1 cellular context compared by ENCODE assay signal in the genomic region with DNA sequence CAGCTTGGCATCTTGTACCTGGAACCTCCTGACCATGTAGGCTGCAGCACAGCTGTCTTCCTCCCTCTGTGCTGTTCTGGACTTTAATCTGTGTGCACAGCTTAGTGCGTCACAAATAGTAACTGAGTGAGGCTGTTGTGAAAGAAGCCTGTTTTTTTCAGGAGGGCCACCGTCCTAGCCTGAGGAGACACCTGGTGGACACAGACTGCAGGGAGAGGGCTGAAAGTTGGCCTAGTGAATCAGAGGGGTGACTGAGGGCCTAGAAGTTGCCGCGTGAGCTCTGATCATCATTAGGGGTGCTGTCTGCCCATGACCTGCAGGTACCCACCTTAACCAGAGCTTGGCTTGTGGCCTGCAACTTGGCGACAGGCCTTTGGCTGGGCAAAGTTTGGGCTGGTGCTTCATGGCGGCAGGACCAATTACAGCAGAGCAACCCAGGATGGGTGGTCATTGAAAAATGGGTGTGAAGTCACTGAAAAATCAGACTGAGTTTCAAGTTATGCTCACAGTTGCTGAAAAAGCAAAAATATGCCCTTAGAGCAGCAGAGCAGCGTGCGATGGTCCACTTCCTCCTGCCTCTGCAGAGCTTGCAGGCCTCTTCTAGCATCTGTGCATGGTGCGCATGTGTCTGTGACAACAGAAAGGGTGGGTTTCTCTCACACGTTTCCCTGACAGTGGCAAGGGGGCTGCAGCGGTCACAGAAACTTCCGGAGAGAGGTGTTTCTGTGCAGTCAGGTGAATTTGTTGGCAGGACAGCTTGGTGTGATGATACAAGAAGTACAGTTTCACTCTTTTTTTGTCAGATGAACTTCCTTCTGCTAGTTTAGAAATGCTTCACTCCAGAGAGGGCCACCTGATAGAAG.
TF ChIP-seq lines count a peak whose summit lies in the region.

No MANE protein-coding gene starts in this region.

TF ChIP-seq in HepG2, 621 proteins besides CTCF, POLR2A, EP300 and RAD21 (continued from another document and continues in another):
- TF ChIP-seq, protein P1, sequence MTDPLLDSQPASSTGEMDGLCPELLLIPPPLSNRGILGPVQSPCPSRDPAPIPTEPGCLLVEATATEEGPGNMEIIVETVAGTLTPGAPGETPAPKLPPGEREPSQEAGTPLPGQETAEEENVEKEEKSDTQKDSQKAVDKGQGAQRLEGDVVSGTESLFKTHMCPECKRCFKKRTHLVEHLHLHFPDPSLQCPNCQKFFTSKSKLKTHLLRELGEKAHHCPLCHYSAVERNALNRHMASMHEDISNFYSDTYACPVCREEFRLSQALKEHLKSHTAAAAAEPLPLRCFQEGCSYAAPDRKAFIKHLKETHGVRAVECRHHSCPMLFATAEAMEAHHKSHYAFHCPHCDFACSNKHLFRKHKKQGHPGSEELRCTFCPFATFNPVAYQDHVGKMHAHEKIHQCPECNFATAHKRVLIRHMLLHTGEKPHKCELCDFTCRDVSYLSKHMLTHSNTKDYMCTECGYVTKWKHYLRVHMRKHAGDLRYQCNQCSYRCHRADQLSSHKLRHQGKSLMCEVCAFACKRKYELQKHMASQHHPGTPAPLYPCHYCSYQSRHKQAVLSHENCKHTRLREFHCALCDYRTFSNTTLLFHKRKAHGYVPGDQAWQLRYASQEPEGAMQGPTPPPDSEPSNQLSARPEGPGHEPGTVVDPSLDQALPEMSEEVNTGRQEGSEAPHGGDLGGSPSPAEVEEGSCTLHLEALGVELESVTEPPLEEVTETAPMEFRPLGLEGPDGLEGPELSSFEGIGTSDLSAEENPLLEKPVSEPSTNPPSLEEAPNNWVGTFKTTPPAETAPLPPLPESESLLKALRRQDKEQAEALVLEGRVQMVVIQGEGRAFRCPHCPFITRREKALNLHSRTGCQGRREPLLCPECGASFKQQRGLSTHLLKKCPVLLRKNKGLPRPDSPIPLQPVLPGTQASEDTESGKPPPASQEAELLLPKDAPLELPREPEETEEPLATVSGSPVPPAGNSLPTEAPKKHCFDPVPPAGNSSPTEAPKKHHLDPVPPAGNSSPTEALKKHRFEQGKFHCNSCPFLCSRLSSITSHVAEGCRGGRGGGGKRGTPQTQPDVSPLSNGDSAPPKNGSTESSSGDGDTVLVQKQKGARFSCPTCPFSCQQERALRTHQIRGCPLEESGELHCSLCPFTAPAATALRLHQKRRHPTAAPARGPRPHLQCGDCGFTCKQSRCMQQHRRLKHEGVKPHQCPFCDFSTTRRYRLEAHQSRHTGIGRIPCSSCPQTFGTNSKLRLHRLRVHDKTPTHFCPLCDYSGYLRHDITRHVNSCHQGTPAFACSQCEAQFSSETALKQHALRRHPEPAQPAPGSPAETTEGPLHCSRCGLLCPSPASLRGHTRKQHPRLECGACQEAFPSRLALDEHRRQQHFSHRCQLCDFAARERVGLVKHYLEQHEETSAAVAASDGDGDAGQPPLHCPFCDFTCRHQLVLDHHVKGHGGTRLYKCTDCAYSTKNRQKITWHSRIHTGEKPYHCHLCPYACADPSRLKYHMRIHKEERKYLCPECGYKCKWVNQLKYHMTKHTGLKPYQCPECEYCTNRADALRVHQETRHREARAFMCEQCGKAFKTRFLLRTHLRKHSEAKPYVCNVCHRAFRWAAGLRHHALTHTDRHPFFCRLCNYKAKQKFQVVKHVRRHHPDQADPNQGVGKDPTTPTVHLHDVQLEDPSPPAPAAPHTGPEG (CRISPR knock-in tag; IDR thresholded peaks at IDR 0.05), result peak; percentile 81; the same call in 1 of the 2 replicates
- TF ChIP-seq ZMYM2 (CRISPR knock-in tag; IDR thresholded peaks at IDR 0.05) (0 out of 2 replicates have a peak, but pooled peaks have one; percentile 29), ZEB1 (IDR thresholded peaks at IDR 0.05; ENCODE audit: insufficient replicate concordance, low read depth) (peak; percentile 92), TARDBP (CRISPR knock-in tag; IDR thresholded peaks at IDR 0.05) (peak; percentile 97), SNAI1 (CRISPR knock-in tag; IDR thresholded peaks at IDR 0.05; ENCODE audit: borderline replicate concordance) (peak; percentile 68; the same call in 1 of the 2 replicates), MIER2 (CRISPR knock-in tag; IDR thresholded peaks at IDR 0.05) (peak; percentile 87; the same call in 1 of the 2 replicates), HMGA1 (CRISPR knock-in tag; conservative IDR thresholded peaks at IDR 0.05) (no peak), JUNB (CRISPR knock-in tag; IDR thresholded peaks at IDR 0.05; ENCODE audit: borderline replicate concordance) (no peak), AHR (CRISPR knock-in tag; IDR thresholded peaks at IDR 0.05) (0 out of 2 replicates have a peak, but pooled peaks have one; percentile 25), BRD4 (CRISPR knock-in tag; IDR thresholded peaks at IDR 0.05) (0 out of 2 replicates have a peak, but pooled peaks have one; percentile 64), SRY (CRISPR knock-in tag; IDR thresholded peaks at IDR 0.05) (peak; percentile 41; the same call in 1 of the 2 replicates), TCF7 (IDR thresholded peaks at IDR 0.05; ENCODE audit: low read depth) (peak; percentile 32; the same call in 1 of the 2 replicates), ERF (CRISPR knock-in tag; IDR thresholded peaks at IDR 0.05) (peak; percentile 94), CC2D1A (CRISPR knock-in tag; IDR thresholded peaks at IDR 0.05) (0 out of 2 replicates have a peak, but pooled peaks have one; percentile 83), ZSCAN31 (CRISPR knock-in tag; IDR thresholded peaks at IDR 0.05; ENCODE audit: low read depth) (0 out of 2 replicates have a peak, but pooled peaks have one; percentile 94), RARA (CRISPR knock-in tag; IDR thresholded peaks at IDR 0.05) (peak; percentile 72; the same call in 1 of the 2 replicates), ZNF256 (CRISPR knock-in tag; conservative IDR thresholded peaks at IDR 0.05) (peak; percentile 71; the same call in 1 of the 2 replicates), RBM39 (IDR thresholded peaks at IDR 0.05; ENCODE audit: low read depth, low read length, poor library complexity, severe bottlenecking) (peak; percentile 2), HIVEP1 (CRISPR knock-in tag; IDR thresholded peaks at IDR 0.05) (peak; percentile 81), THAP11 (CRISPR knock-in tag; IDR thresholded peaks at IDR 0.05) (peak; percentile 84), ZNF7 (CRISPR knock-in tag; IDR thresholded peaks at IDR 0.05) (no peak; the same call in 1 of the 2 replicates)
- TF ChIP-seq, protein P2, sequence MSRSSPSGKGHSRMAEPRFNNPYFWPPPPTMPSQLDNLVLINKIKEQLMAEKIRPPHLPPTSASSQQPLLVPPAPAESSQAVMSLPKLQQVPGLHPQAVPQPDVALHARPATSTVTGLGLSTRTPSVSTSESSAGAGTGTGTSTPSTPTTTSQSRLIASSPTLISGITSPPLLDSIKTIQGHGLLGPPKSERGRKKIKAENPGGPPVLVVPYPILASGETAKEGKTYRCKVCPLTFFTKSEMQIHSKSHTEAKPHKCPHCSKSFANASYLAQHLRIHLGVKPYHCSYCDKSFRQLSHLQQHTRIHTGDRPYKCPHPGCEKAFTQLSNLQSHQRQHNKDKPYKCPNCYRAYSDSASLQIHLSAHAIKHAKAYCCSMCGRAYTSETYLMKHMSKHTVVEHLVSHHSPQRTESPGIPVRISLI (CRISPR knock-in tag; IDR thresholded peaks at IDR 0.05; ENCODE audit: borderline replicate concordance), result peak; percentile 100
- TF ChIP-seq, protein P3, sequence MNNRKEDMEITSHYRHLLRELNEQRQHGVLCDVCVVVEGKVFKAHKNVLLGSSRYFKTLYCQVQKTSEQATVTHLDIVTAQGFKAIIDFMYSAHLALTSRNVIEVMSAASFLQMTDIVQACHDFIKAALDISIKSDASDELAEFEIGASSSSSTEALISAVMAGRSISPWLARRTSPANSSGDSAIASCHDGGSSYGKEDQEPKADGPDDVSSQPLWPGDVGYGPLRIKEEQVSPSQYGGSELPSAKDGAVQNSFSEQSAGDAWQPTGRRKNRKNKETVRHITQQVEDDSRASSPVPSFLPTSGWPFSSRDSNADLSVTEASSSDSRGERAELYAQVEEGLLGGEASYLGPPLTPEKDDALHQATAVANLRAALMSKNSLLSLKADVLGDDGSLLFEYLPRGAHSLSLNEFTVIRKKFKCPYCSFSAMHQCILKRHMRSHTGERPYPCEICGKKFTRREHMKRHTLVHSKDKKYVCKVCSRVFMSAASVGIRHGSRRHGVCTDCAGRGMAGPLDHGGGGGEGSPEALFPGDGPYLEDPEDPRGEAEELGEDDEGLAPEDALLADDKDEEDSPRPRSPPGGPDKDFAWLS (CRISPR knock-in tag; IDR thresholded peaks at IDR 0.05; ENCODE audit: borderline replicate concordance), result no peak
- TF ChIP-seq, protein P4, sequence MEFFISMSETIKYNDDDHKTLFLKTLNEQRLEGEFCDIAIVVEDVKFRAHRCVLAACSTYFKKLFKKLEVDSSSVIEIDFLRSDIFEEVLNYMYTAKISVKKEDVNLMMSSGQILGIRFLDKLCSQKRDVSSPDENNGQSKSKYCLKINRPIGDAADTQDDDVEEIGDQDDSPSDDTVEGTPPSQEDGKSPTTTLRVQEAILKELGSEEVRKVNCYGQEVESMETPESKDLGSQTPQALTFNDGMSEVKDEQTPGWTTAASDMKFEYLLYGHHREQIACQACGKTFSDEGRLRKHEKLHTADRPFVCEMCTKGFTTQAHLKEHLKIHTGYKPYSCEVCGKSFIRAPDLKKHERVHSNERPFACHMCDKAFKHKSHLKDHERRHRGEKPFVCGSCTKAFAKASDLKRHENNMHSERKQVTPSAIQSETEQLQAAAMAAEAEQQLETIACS (CRISPR knock-in tag; IDR thresholded peaks at IDR 0.05), result no peak
- TF ChIP-seq, protein P5, sequence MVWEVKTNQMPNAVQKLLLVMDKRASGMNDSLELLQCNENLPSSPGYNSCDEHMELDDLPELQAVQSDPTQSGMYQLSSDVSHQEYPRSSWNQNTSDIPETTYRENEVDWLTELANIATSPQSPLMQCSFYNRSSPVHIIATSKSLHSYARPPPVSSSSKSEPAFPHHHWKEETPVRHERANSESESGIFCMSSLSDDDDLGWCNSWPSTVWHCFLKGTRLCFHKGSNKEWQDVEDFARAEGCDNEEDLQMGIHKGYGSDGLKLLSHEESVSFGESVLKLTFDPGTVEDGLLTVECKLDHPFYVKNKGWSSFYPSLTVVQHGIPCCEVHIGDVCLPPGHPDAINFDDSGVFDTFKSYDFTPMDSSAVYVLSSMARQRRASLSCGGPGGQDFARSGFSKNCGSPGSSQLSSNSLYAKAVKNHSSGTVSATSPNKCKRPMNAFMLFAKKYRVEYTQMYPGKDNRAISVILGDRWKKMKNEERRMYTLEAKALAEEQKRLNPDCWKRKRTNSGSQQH (CRISPR knock-in tag; IDR thresholded peaks at IDR 0.05; ENCODE audit: low read depth), result peak; percentile 92; the same call in 1 of the 2 replicates
- TF ChIP-seq, protein P6, sequence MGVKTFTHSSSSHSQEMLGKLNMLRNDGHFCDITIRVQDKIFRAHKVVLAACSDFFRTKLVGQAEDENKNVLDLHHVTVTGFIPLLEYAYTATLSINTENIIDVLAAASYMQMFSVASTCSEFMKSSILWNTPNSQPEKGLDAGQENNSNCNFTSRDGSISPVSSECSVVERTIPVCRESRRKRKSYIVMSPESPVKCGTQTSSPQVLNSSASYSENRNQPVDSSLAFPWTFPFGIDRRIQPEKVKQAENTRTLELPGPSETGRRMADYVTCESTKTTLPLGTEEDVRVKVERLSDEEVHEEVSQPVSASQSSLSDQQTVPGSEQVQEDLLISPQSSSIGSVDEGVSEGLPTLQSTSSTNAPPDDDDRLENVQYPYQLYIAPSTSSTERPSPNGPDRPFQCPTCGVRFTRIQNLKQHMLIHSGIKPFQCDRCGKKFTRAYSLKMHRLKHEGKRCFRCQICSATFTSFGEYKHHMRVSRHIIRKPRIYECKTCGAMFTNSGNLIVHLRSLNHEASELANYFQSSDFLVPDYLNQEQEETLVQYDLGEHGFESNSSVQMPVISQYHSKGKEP (CRISPR knock-in tag; IDR thresholded peaks at IDR 0.05), result peak; percentile 57; the same call in 1 of the 2 replicates
- TF ChIP-seq, protein P7, sequence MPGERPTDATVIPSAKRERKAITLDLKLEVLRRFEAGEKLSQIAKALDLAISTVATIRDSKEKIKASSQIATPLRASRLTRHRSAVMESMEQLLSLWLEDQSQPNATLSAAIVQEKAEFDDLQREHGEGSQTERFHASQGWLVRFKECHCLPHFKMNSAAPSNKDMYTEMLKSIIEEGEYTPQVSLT (CRISPR knock-in tag; IDR thresholded peaks at IDR 0.05; ENCODE audit: borderline replicate concordance, low read depth), result no peak
- TF ChIP-seq, protein P8, sequence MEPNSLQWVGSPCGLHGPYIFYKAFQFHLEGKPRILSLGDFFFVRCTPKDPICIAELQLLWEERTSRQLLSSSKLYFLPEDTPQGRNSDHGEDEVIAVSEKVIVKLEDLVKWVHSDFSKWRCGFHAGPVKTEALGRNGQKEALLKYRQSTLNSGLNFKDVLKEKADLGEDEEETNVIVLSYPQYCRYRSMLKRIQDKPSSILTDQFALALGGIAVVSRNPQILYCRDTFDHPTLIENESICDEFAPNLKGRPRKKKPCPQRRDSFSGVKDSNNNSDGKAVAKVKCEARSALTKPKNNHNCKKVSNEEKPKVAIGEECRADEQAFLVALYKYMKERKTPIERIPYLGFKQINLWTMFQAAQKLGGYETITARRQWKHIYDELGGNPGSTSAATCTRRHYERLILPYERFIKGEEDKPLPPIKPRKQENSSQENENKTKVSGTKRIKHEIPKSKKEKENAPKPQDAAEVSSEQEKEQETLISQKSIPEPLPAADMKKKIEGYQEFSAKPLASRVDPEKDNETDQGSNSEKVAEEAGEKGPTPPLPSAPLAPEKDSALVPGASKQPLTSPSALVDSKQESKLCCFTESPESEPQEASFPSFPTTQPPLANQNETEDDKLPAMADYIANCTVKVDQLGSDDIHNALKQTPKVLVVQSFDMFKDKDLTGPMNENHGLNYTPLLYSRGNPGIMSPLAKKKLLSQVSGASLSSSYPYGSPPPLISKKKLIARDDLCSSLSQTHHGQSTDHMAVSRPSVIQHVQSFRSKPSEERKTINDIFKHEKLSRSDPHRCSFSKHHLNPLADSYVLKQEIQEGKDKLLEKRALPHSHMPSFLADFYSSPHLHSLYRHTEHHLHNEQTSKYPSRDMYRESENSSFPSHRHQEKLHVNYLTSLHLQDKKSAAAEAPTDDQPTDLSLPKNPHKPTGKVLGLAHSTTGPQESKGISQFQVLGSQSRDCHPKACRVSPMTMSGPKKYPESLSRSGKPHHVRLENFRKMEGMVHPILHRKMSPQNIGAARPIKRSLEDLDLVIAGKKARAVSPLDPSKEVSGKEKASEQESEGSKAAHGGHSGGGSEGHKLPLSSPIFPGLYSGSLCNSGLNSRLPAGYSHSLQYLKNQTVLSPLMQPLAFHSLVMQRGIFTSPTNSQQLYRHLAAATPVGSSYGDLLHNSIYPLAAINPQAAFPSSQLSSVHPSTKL (CRISPR knock-in tag; IDR thresholded peaks at IDR 0.05), result peak; percentile 93
- TF ChIP-seq, protein P9, sequence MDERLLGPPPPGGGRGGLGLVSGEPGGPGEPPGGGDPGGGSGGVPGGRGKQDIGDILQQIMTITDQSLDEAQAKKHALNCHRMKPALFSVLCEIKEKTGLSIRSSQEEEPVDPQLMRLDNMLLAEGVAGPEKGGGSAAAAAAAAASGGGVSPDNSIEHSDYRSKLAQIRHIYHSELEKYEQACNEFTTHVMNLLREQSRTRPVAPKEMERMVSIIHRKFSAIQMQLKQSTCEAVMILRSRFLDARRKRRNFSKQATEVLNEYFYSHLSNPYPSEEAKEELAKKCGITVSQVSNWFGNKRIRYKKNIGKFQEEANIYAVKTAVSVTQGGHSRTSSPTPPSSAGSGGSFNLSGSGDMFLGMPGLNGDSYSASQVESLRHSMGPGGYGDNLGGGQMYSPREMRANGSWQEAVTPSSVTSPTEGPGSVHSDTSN (CRISPR knock-in tag; IDR thresholded peaks at IDR 0.05), result peak; percentile 55; the same call in 1 of the 2 replicates
